ENCODE assay signal across 20 cellular contexts in the genomic region with DNA sequence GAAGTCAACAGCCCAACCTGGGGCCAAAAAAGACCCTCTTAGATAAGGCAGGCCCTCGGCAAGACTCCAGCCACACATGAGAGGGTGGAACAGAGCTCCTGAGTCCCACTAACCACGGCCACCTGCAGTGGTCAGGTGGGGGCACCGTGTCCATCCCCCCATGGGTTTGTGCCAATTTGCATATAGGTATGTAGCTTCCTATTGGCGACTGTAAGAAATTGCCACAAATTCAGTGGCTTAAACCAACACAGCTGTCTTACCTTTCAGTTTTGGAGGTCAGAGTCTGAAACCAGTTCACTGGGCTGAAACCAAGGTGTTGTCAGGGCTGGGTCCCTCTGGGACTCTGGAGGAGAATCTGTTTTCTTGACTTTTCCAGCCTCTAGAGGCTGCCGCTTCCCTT.
"Had no signal": no experiment of that assay in that cellular context is flagged by ENCODE, and none has a peak within 500 bp of the region (broad histone marks: within the 10 kb centered on the region; RNA-seq: fewer than 3 reads in every experiment).

No MANE protein-coding gene starts in this region.

- ATAC-seq: activated CD4-positive, alpha-beta T cell treated with anti-CD3 and anti-CD28 coated beads for 36 hours; activated naive CD4-positive, alpha-beta T cell treated with anti-CD3 and anti-CD28 coated beads, Interleukin-2, amount 50 U/mL, for 72 hours; body of pancreas; left lobe of liver; stimulated activated naive CD8-positive, alpha-beta T cell treated with anti-CD3 and anti-CD28 coated beads, Interleukin-15, Interleukin-2, amounts not matched to agents 100 U/mL and 50 U/mL, for 24 hours; WTC11 had no signal

- H3K27ac ChIP-seq: body of pancreas, dorsolateral prefrontal cortex, epithelial cell of prostate had no signal

- H3K4me3 Mint-ChIP-seq: activated CD4-positive, alpha-beta T cell treated with anti-CD3 and anti-CD28 coated beads for 36 hours; T-helper 2 cell treated with Interferon-gamma antibody and Interleukin-4, amounts not matched to agents 5 μg/mL and 100 μg/mL, for 36 hours; WTC11 had no signal

- FAIRE-seq: colon, islet of Langerhans had no signal

- H3K27me3 ChIP-seq: body of pancreas had no signal

- H3K4me3 ChIP-seq: body of pancreas, dorsolateral prefrontal cortex had no signal

- H3K9me3 Mint-ChIP-seq: T-helper 2 cell treated with Interferon-gamma antibody and Interleukin-4, amounts not matched to agents 5 μg/mL and 100 μg/mL, for 36 hours had no signal

- DNase-seq: activated CD4-positive, alpha-beta T cell treated with anti-CD3 and anti-CD28 coated beads for 36 hours; activated CD4-positive, alpha-beta T cell treated with anti-CD3 and anti-CD28 coated beads, Interleukin-2, amount 50 U/mL, for 48 hours; activated gamma-delta T cell treated with Interleukin-2 at 50 U/mL for 16 hours; amniotic stem cell; body of pancreas; foreskin fibroblast; hippocampal formation; occipital lobe; retina; stimulated activated CD4-positive, alpha-beta T cell treated with anti-CD3 and anti-CD28 coated beads, Interleukin-2, amount 100 ng/mL, for 24 hours; stimulated activated naive CD8-positive, alpha-beta T cell treated with anti-CD3 and anti-CD28 coated beads, Interleukin-15, Interleukin-2, amounts not matched to agents 100 U/mL and 50 U/mL, for 24 hours; trophoblast cell had no signal

- H3K27ac Mint-ChIP-seq: activated CD4-positive, alpha-beta T cell treated with anti-CD3 and anti-CD28 coated beads for 36 hours; T-helper 2 cell treated with Interferon-gamma antibody and Interleukin-4, amounts not matched to agents 5 μg/mL and 100 μg/mL, for 36 hours; WTC11 had no signal

- H3K4me1 Mint-ChIP-seq: activated CD4-positive, alpha-beta T cell treated with anti-CD3 and anti-CD28 coated beads for 36 hours had no signal
